ENCODE assay signal across 10 cellular contexts in the genomic region with DNA sequence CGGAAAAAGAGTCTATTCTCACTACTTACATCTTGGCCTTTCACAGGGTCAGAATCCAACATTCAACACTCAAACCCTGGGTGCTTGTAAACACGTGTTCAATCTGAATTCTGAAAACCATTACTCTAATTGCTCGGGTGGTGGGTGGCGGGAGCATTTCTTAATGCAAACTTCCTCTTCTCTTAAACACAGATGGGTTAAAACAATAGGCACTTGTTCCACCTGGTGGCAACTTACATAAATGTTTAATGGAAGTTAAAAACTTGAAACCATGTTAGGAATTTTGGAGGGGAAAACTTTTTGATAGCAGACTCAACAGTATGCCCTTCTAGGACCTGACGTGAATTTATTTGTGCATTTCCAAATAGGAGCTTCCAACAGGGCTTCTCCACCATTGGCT. TPM values are rescaled to one million over a fixed set of nuclear protein-coding genes. Genes with fewer than 3 reads are reported as not detected.
DNase-seq lines count a peak whose midpoint lies in the region; ATAC-seq, FAIRE-seq and TF ChIP-seq lines count a peak whose summit lies in the region.
"Had no signal": no experiment of that assay in that cellular context is flagged by ENCODE, and none has a peak within 500 bp of the region (broad histone marks: within the 10 kb centered on the region; RNA-seq: fewer than 3 reads in every experiment).

No MANE protein-coding gene starts in this region.

- H3K36me3 ChIP-seq in PC-9 (ENCODE audit: low read depth) = no peaks in the 10 kb centered on the region
- no peaks in the 10 kb centered on the region for H3K36me3 ChIP-seq in H1 (ENCODE audit: control insufficient read depth in 2 of 4, insufficient read depth in 4 of 4, low read length in 3 of 4)
- no peaks in the 10 kb centered on the region for H3K36me3 ChIP-seq in BE2C
- H3K36me3 ChIP-seq: pancreas had no signal

- H4K20me1 ChIP-seq in PC-9 (ENCODE audit: insufficient read depth) = no peaks in the 10 kb centered on the region
- H4K20me1 ChIP-seq in H1 (replicated peaks in 1 of 2; ENCODE audit: control insufficient read depth in 1 of 2, insufficient read depth in 2 of 2, low read length in 2 of 2) = no peaks in the 10 kb centered on the region

- H2BK5ac ChIP-seq in H1 (ENCODE audit: low read depth, low read length) = no peak overlapping the region

- TF ChIP-seq RAD21 in A549 (conservative IDR thresholded peaks at IDR 0.05 in 1 of 2, IDR thresholded peaks at IDR 0.05 in 1 of 2) (peak; percentile 38 to 60), H1 (IDR thresholded peaks at IDR 0.05 in 1 of 2, conservative IDR thresholded peaks at IDR 0.05 in 1 of 2; ENCODE audit: low read depth in 2 of 2, low read length in 2 of 2) (no peak; a peak in 1 of 4 replicates)

- H2BK15ac ChIP-seq in H1 (ENCODE audit: low read length) = no peak overlapping the region

- no peak overlapping the region for H4K5ac ChIP-seq in H1 (ENCODE audit: insufficient read length, low read depth, low read length)

- TF ChIP-seq CTCF in A549 (IDR thresholded peaks at IDR 0.05) = peak; percentile 40; the same call in 2 of the 3 replicates
- TF ChIP-seq CTCF in PC-9 (conservative IDR thresholded peaks at IDR 0.05) = peak; percentile 55; the same call in 1 of the 2 replicates
- TF ChIP-seq CTCF in H1 (IDR thresholded peaks at IDR 0.05; ENCODE audit: control extremely low read depth in 1 of 3, insufficient read depth in 1 of 3, low read depth in 1 of 3, low read length in 3 of 3) = no peak; a peak in 1 of 4 replicates
- TF ChIP-seq CTCF in BE2C (IDR thresholded peaks at IDR 0.05; ENCODE audit: low read depth, low read length) = no peak

- peaks cover 18% of the 10 kb centered on the region for H3F3A ChIP-seq in PC-9 (ENCODE audit: insufficient read depth, low read depth)

- no peak overlapping the region for H4K8ac ChIP-seq in H1 (ENCODE audit: extremely low read depth, insufficient read depth, low read length)

- DNase-seq in A549 (ENCODE audit: low read depth in 1 of 2, low spot score in 1 of 2) (peak in 1 of 2 experiments; percentile 45), GM12891 (ENCODE audit: insufficient read length, low spot score) (no peak), PC-9 (peak; percentile 18 to 51), H1 (ENCODE audit: low read depth in 1 of 2, low spot score in 2 of 2) (no peak), BE2C (no peak)
- DNase-seq: pancreas had no signal

- H4K91ac ChIP-seq in H1 (replicated peaks; ENCODE audit: insufficient read length, low read length) = no peak overlapping the region

- no TSS peak for BruUV-seq in PC-9 (replicated peaks; lab: Mats Ljungman, UMichigan)

- H3K79me2 ChIP-seq in PC-9 (ENCODE audit: low read depth) (no peaks in the 10 kb centered on the region), H1 (ENCODE audit: control insufficient read depth in 1 of 2, insufficient read depth in 2 of 2, low read length in 2 of 2) (no peaks in the 10 kb centered on the region)

- no peak overlapping the region for H2AFZ ChIP-seq in PC-9
- peak overlapping the region; percentile 95; the same call in 1 of the 2 replicates for H2AFZ ChIP-seq in H1 (ENCODE audit: low read length)

- H3K18ac ChIP-seq in H1 (ENCODE audit: extremely low read depth, low read length) = no peak overlapping the region

- H3K4ac ChIP-seq in H1 (replicated peaks; ENCODE audit: insufficient read length, low read depth, low read length) = no peak overlapping the region

- 63% methylated on average over 5 of the region's 5 CpGs for WGBS in A549 (ENCODE audit: missing lambda C conversion rate)
- WGBS in H1 (ENCODE audit: extremely low coverage in 1 of 2, insufficient coverage in 1 of 2, insufficient read length in 1 of 2, insufficient replicate concordance in 2 of 2, low coverage in 1 of 2, low lambda C conversion rate in 2 of 2, missing lambda C conversion rate in 1 of 2), 2 experiments = 70% methylated on average over 5 of the region's 5 CpGs; no CpG with 5 or more reads in 1 of the 2 experiments

- H3K9me3 ChIP-seq in A549 = no peaks in the 10 kb centered on the region
- no peaks in the 10 kb centered on the region for H3K9me3 ChIP-seq in PC-9 (ENCODE audit: insufficient read depth, low read depth)
- no peaks in the 10 kb centered on the region for H3K9me3 ChIP-seq in H1 (ENCODE audit: insufficient read depth in 2 of 2, low read depth in 1 of 2, low read length in 1 of 2)
- no peaks in the 10 kb centered on the region for H3K9me3 ChIP-seq in BE2C
- H3K9me3 ChIP-seq: pancreas had no signal

- H3K4me3 ChIP-seq in A549 (no peak overlapping the region), PC-9 (no peak overlapping the region), H1 (ENCODE audit: extremely low read depth in 1 of 4, insufficient read depth in 2 of 4, low read depth in 3 of 4, low read length in 4 of 4) (no peak overlapping the region), BE2C (ENCODE audit: low read depth, low read length) (no peak overlapping the region)
- H3K4me3 ChIP-seq: pancreas had no signal

- H2BK12ac ChIP-seq in H1 (ENCODE audit: low read depth, low read length) = no peak overlapping the region

- no peaks in the 10 kb centered on the region for H3K9me2 ChIP-seq in PC-9 (ENCODE audit: insufficient read depth)

- ATAC-seq in A549 (no peak), HG03280 (IDR thresholded peaks at IDR 0.05; ENCODE audit: unreplicated experiment) (no peak), HG02678 (IDR thresholded peaks at IDR 0.05; ENCODE audit: unreplicated experiment) (no peak), HG02571 (IDR thresholded peaks at IDR 0.05; ENCODE audit: unreplicated experiment) (no peak)

- peak overlapping the region in 1 of 2 experiments; percentile 67; a peak in 1 of 6 replicates for H3K27ac ChIP-seq in A549
- no peak overlapping the region for H3K27ac ChIP-seq in PC-9
- H3K27ac ChIP-seq in H1 (ENCODE audit: low read depth, low read length) = no peak overlapping the region
- H3K27ac ChIP-seq: pancreas had no signal

- TF ChIP-seq POLR2A in A549 (IDR thresholded peaks at IDR 0.05; ENCODE audit: low read length) (no peak), GM12891 (IDR thresholded peaks at IDR 0.05; ENCODE audit: low read depth, low read length) (no peak), H1 (IDR thresholded peaks at IDR 0.05; ENCODE audit: control extremely low read depth in 1 of 2, low read depth in 2 of 2, low read length in 2 of 2) (no peak)

- CTCF ChIA-PET in A549 (lab: Yijun Ruan, JAX) (interaction anchor here (0.6 to 5.3 kb wide), 36 partner anchors 9 to 458 kb away, joined by 3 to 79 read pairs (median 5); partner anchors contain the start of genes CHRNB2, PMVK and SHE), PC-9 (lab: Charles Lee) (interaction anchor here (0.5 to 0.6 kb wide), 4 partner anchors 41 to 597 kb away, joined by 3 to 19 read pairs (median 9); no protein-coding TSS in a partner anchor), H1 (lab: Charles Lee; ENCODE audit: partially characterized antibody) (interaction anchor here (1.1 to 7.5 kb wide), 15 partner anchors 8 to 100 kb away, joined by 3 to 117 read pairs (median 6); no protein-coding TSS in a partner anchor)

- no peak overlapping the region for H3K56ac ChIP-seq in H1 (replicated peaks; ENCODE audit: insufficient read length, low read depth, low read length)

- intact Hi-C loops in PC-9 (cut with micrococcal nuclease; ENCODE audit: unreplicated experiment) = loop anchor here (1.0 to 5.0 kb wide), 5 partner anchors 60 to 281 kb away; partner anchors contain the start of genes HAX1 and IL6R

- no peak overlapping the region for H3K23ac ChIP-seq in H1 (ENCODE audit: insufficient read length)

- no peaks in the 10 kb centered on the region for H3K79me1 ChIP-seq in H1 (ENCODE audit: low read depth, low read length)

- H3K4me1 ChIP-seq in A549 = 0 out of 3 replicates have a peak, but pooled peaks cover 5% of the 10 kb centered on the region
- H3K4me1 ChIP-seq in PC-9 (replicated peaks; ENCODE audit: insufficient read depth) = 0 out of 2 replicates have a peak, but pooled peaks cover 12% of the 10 kb centered on the region
- no peaks in the 10 kb centered on the region; a peak in 1 of 7 replicates for H3K4me1 ChIP-seq in H1 (replicated peaks in 1 of 4; ENCODE audit: control insufficient read depth in 3 of 4, insufficient read depth in 4 of 4, low read length in 3 of 4)
- peaks cover 19% of the 10 kb centered on the region for H3K4me1 ChIP-seq in BE2C
- H3K4me1 ChIP-seq: pancreas had no signal

- POLR2A ChIA-PET in A549 (lab: Yijun Ruan, JAX) = interaction anchor here (1.1 kb wide), 1 partner anchor 458 kb away, joined by 5 read pairs; the partner anchor contains the start of gene PMVK
- POLR2A ChIA-PET in PC-9 (lab: Charles Lee; ENCODE audit: unreplicated experiment) = interaction anchor here (0.6 kb wide), 1 partner anchor 476 kb away, joined by 5 read pairs; no protein-coding TSS in a partner anchor
- POLR2A ChIA-PET in H1 (lab: Charles Lee; ENCODE audit: partially characterized antibody) = interaction anchor here (0.6 to 1.1 kb wide), 4 partner anchors 75 to 263 kb away, joined by 3 read pairs; no protein-coding TSS in a partner anchor

- H3K9ac ChIP-seq in H1 (replicated peaks in 1 of 4; ENCODE audit: extremely low read depth in 1 of 4, low read depth in 3 of 4, low read length in 3 of 4) = no peak overlapping the region

- H2BK120ac ChIP-seq in H1 (replicated peaks; ENCODE audit: low read depth, low read length) = no peak overlapping the region

- H2AK5ac ChIP-seq in H1 (ENCODE audit: low read depth, low read length) = no peak overlapping the region

- no peaks in the 10 kb centered on the region for H3K23me2 ChIP-seq in H1 (ENCODE audit: low read depth, low read length)

- TF ChIP-seq EP300 in A549 (IDR thresholded peaks at IDR 0.05) (no peak), H1 (IDR thresholded peaks at IDR 0.05; ENCODE audit: borderline replicate concordance in 1 of 2, low read depth in 2 of 2, low read length in 2 of 2) (no peak)

- H2BK20ac ChIP-seq in H1 (ENCODE audit: low read length) = no peak overlapping the region

- H3K14ac ChIP-seq in H1 (ENCODE audit: insufficient read length) = no peak overlapping the region

- no peak overlapping the region for H3K4me2 ChIP-seq in A549
- H3K4me2 ChIP-seq in PC-9 = no peak overlapping the region
- H3K4me2 ChIP-seq in H1 (ENCODE audit: insufficient read depth in 1 of 2, low read depth in 2 of 2, low read length in 2 of 2) = no peak overlapping the region

- no peak for FAIRE-seq in A549 (lab: Jason Lieb, UNC)
- FAIRE-seq in GM12891 (lab: Jason Lieb, UNC) = peak; percentile 65
- FAIRE-seq in H1 (lab: Jason Lieb, UNC) = no peak
- FAIRE-seq: pancreas had no signal

- no peaks in the 10 kb centered on the region for H3K27me3 ChIP-seq in PC-9 (ENCODE audit: insufficient read depth, low read depth)
- no peaks in the 10 kb centered on the region for H3K27me3 ChIP-seq in H1 (replicated peaks in 1 of 4; ENCODE audit: control insufficient read depth in 3 of 4, extremely low read depth in 1 of 4, insufficient read depth in 3 of 4, low read length in 3 of 4)
- no peaks in the 10 kb centered on the region for H3K27me3 ChIP-seq in BE2C
- H3K27me3 ChIP-seq: pancreas had no signal

RNA-seq across cellular contexts. Expression of gene TDRD10, which starts 23.4 kb away (rescaled TPM):
- polyA plus RNA-seq in A549 (2011; rRNA removed) (0.04 TPM in 1 of 2 replicates, not detected in the other), A549 (2017; fragmentation: RNase III; extraction: RNeasy Plus Mini Kit Qiagen cat#74134 plus additional on column Dnase treatment) (not detected in 3 replicates), H1 (2011; rRNA removed) (0.27 and 0.30 TPM in 2 replicates)
- polyA plus RNA-seq in A549 (2012; cell fraction: cytosol; rRNA removed) = 0.01 and 0.04 TPM in 2 replicates
- 0.10 TPM in 1 of 2 replicates, not detected in the other for polyA plus RNA-seq in A549 (2012; cell fraction: nucleus; rRNA removed)
- not detected in 2 replicates for polyA minus RNA-seq in A549 (2011; rRNA and poly(A)+ RNA removed)
- 0.17 TPM for polyA plus RNA-seq in GM12891 (2012; ENCODE audit: low read depth, missing spikeins)
- not detected in 2 replicates for total RNA-seq in PC-9 (2021)
- total RNA-seq in H1 (2021; fragmentation: NEBNext Ultra II Directional; extraction: Animal tissue kit (Norgen Biotek cat#: 25700)) = 0.15 TPM in 1 of 2 replicates, not detected in the other
- 0.25 TPM for polyA plus RNA-seq in H1 (2011; cell fraction: cytosol; rRNA removed)
- 0.67 TPM for polyA plus RNA-seq in H1 (2011; cell fraction: nucleus; rRNA removed)
- 0.13 to 0.41 TPM (median 0.41 TPM) in 3 of 4 replicates, not detected in the other for polyA plus RNA-seq in H1 (2012, experiment 1 of 2)
- 0.08 TPM for polyA plus RNA-seq in H1 (2012, experiment 2 of 2)
- 0.08 TPM for polyA plus RNA-seq in H1 (2013, experiment 1 of 2)
- 0.26 TPM for polyA plus RNA-seq in H1 (2013, experiment 2 of 2)
- 0.17 TPM in 1 of 2 replicates, not detected in the other for polyA minus RNA-seq in H1 (2011; rRNA and poly(A)+ RNA removed)
- not detected for polyA minus RNA-seq in H1 (2011; cell fraction: cytosol; rRNA and poly(A)+ RNA removed)
- not detected for polyA minus RNA-seq in H1 (2011; cell fraction: nucleus; rRNA and poly(A)+ RNA removed)
- not detected for polyA plus RNA-seq in BE2C (2012; ENCODE audit: insufficient read depth, insufficient read length, low read depth)
- total RNA-seq: epithelial cell of proximal tubule had no signal

RNA-seq across cellular contexts. Expression of gene SHE, which starts 23.6 kb away (rescaled TPM):
- polyA plus RNA-seq in A549 (2011; rRNA removed) = 0.01 and 0.03 TPM in 2 replicates
- 0.01 TPM in 1 of 2 replicates, not detected in the other for polyA plus RNA-seq in A549 (2012; cell fraction: cytosol; rRNA removed)
- polyA plus RNA-seq in A549 (2012; cell fraction: nucleus; rRNA removed) = not detected in 2 replicates
- polyA plus RNA-seq in A549 (2017; fragmentation: RNase III; extraction: RNeasy Plus Mini Kit Qiagen cat#74134 plus additional on column Dnase treatment) = 0.01 TPM in 1 of 3 replicates, not detected in the others
- polyA minus RNA-seq in A549 (2011; rRNA and poly(A)+ RNA removed) = not detected in 2 replicates
- 0.01 TPM for polyA plus RNA-seq in GM12891 (2012; ENCODE audit: low read depth, missing spikeins)
- not detected in 2 replicates for total RNA-seq in PC-9 (2021)
- 0.29 and 0.45 TPM in 2 replicates for total RNA-seq in H1 (2021; fragmentation: NEBNext Ultra II Directional; extraction: Animal tissue kit (Norgen Biotek cat#: 25700))
- 0.28 and 0.44 TPM in 2 replicates for polyA plus RNA-seq in H1 (2011; rRNA removed)
- polyA plus RNA-seq in H1 (2011; cell fraction: cytosol; rRNA removed) = 0.35 TPM
- 0.34 TPM for polyA plus RNA-seq in H1 (2011; cell fraction: nucleus; rRNA removed)
- 0.27 to 0.52 TPM (median 0.35 TPM) in 4 replicates for polyA plus RNA-seq in H1 (2012, experiment 1 of 2)
- polyA plus RNA-seq in H1 (2012, experiment 2 of 2) = 0.22 TPM
- 0.39 TPM for polyA plus RNA-seq in H1 (2013, experiment 1 of 2)
- polyA plus RNA-seq in H1 (2013, experiment 2 of 2) = 0.40 TPM
- 0.35 and 0.37 TPM in 2 replicates for polyA minus RNA-seq in H1 (2011; rRNA and poly(A)+ RNA removed)
- polyA minus RNA-seq in H1 (2011; cell fraction: cytosol; rRNA and poly(A)+ RNA removed) = 0.15 TPM
- polyA minus RNA-seq in H1 (2011; cell fraction: nucleus; rRNA and poly(A)+ RNA removed) = 0.40 TPM
- polyA plus RNA-seq in BE2C (2012; ENCODE audit: insufficient read depth, insufficient read length, low read depth) = not detected

Comparison
In these comparisons a context has a peak if more than half of its experiments do, and no peak if none do; other contexts are left out.
1. DNase-seq: peak in PC-9 (2 of 2); none in GM12891 (single experiment), H1 (0 of 2) and BE2C (single experiment).
2. CTCF ChIP-seq: peak in A549 (single experiment) and PC-9 (single experiment); none in H1 (0 of 3) and BE2C (single experiment).
3. Of the 18 proteins assayed by ChIP-seq in both H1 and A549: peak only in H1: none; only in A549: CTCF and RAD21; in both: none; in neither: 16.